In the genomic region with DNA sequence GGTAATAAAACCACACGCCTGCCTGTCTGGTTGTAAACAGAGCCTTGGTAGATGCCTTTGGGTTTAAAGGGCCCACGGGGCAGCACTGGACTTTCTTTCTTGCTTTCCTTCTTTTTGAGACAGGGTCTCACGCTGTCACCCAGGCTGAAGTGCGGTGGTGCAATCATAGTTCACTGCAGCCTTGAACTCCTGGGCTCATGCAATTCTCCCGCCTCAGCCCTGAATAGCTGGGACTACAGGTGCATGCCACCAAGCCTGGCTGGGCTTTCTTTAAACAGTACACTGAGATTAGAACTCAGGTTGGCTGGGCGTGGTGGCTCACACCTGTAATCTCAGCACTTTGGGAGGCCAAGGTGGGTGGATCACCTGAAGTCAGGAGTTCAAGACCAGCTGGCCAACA, we compare ENCODE assay signal across 18 cellular contexts.
"Had no signal": no experiment of that assay in that cellular context is flagged by ENCODE, and none has a peak within 500 bp of the region (broad histone marks: within the 10 kb centered on the region; RNA-seq: fewer than 3 reads in every experiment).

No MANE protein-coding gene starts in this region.

- DNase-seq: KBM-7, NCI-H1092 treated with DMSO at 0.1 percent for 48 hours, NCI-H1436, NCI-H187, NCI-H2029, NCI-H2081 treated with DMSO at 0.1 percent for 48 hours, NCI-H2171, NCI-H226, NCI-H446, NCI-H510A, NCI-H524 treated with DMSO at 0.1 percent for 48 hours, NCI-H69, NCI-H774, RPMI8226, SIG-M5 had no signal

- H3K27ac ChIP-seq: HL-60, SJSA1, SK-N-MC had no signal

- H3K4me3 ChIP-seq: SJSA1, SK-N-MC had no signal

- H3K4me1 ChIP-seq: SJSA1 had no signal

- H3K9me3 ChIP-seq: SJSA1 had no signal

- H3K27me3 ChIP-seq: SJSA1 had no signal
